ENCODE assay signal across 4 cellular contexts in the genomic region with DNA sequence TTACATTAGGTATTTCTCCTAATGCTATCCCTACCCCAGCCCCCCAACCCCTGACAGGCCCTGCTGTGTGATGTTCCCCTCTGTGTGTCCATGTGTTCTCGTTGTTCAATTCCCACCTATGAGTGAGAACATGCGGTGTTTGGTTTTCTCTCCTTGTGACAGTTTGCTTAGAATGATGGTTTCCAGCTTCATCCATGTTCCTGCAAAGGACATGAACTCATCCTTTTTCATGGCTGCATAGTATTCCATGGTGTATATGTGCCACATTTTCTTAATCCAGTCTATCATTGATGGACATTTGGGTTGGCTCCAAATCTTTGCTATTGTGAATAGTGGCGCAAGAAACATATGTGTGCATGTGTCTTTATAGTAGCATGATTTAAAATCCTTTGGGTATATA. TPM values are rescaled to one million over a fixed set of nuclear protein-coding genes. Genes with fewer than 3 reads are reported as not detected.
"Had no signal": no experiment of that assay in that cellular context is flagged by ENCODE, and none has a peak within 500 bp of the region (broad histone marks: within the 10 kb centered on the region; RNA-seq: fewer than 3 reads in every experiment).

No MANE protein-coding gene starts in this region.

RNA-seq across cellular contexts. Expression of a gene that starts 58.1 kb away (rescaled TPM):
- total RNA-seq: astrocyte, bronchial epithelial cell, cardiac muscle cell, chondrocyte had no signal
- polyA plus RNA-seq: cardiac muscle cell had no signal
